In the genomic region with DNA sequence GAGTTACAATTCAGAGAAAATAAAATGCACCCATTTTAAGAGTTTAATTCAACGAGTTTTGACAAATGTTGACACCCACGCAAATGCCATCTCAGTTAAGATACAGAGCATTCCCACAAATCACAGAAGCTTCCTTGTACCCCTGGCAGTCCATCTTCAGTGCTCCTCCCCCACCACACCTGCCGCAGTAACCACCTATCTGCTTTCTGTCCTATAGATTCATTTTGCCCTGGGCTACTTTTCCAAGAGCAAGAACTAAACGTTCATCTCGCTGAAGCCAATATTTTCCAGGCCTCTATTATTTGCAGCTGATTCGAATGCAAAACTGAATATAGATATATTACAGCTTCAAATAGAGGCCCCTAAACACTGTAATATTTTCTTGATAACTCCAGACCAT, we compare ENCODE assay signal across 17 cellular contexts.
"Had no signal": no experiment of that assay in that cellular context is flagged by ENCODE, and none has a peak within 500 bp of the region (broad histone marks: within the 10 kb centered on the region; RNA-seq: fewer than 3 reads in every experiment).

No MANE protein-coding gene starts in this region.

- DNase-seq: activated CD4-positive, CD25-positive, alpha-beta regulatory T cell treated with anti-CD3 and anti-CD28 coated beads, Interleukin-2, amount 50 U/mL, for 72 hours; activated naive CD4-positive, alpha-beta T cell; activated naive CD8-positive, alpha-beta T cell treated with anti-CD3 and anti-CD28 coated beads, Interleukin-2, amount 10 ng/mL, durations not matched to agents 7 days and 5 days; cerebellar nuclear complex; effector CD8-positive, alpha-beta T cell; esophagus squamous epithelium; left ventricle myocardium superior; mesendoderm; natural killer cell; small intestine; stimulated activated CD4-positive, alpha-beta T cell treated with anti-CD3 and anti-CD28 coated beads, Interleukin-4, amount 100 ng/mL, for 4 hours; stimulated activated CD8-positive, alpha-beta memory T cell treated with anti-CD3 and anti-CD28 coated beads, Interleukin-4, amount 100 ng/mL, for 48 hours; stimulated activated naive CD8-positive, alpha-beta T cell treated with anti-CD3 and anti-CD28 coated beads, Interleukin-15, Interleukin-2, amounts not matched to agents 100 U/mL and 50 U/mL, for 24 hours; T-helper 9 cell; transverse colon had no signal

- H3K9me3 ChIP-seq: esophagus squamous epithelium had no signal

- H3K4me3 ChIP-seq: esophagus squamous epithelium, transverse colon had no signal

- H3K36me3 Mint-ChIP-seq: natural killer cell had no signal

- H3K27ac Mint-ChIP-seq: activated naive CD8-positive, alpha-beta T cell treated with anti-CD3 and anti-CD28 coated beads, Interleukin-2, amount 10 ng/mL, durations not matched to agents 7 days and 5 days; activated T-helper 1 cell treated with anti-CD3 and anti-CD28 coated beads, Interleukin-12 subunit alpha, Interleukin-12 subunit beta, Interleukin-2, Interleukin-4 antibody, amounts not matched to agents 30 ng/mL and 10 ng/mL and 1 ng/mL, durations not matched to agents 14 hours and 24 hours and 36 hours; natural killer cell had no signal

- H3K4me1 Mint-ChIP-seq: activated naive CD8-positive, alpha-beta T cell treated with anti-CD3 and anti-CD28 coated beads, Interleukin-2, amount 10 ng/mL, durations not matched to agents 7 days and 5 days had no signal

- H3K27ac ChIP-seq: brain microvascular endothelial cell, esophagus squamous epithelium, transverse colon had no signal

- H3K36me3 ChIP-seq: brain microvascular endothelial cell, esophagus squamous epithelium, transverse colon had no signal

- H3K27me3 ChIP-seq: brain microvascular endothelial cell, esophagus squamous epithelium, transverse colon had no signal

- H3K4me3 Mint-ChIP-seq: activated naive CD8-positive, alpha-beta T cell treated with anti-CD3 and anti-CD28 coated beads, Interleukin-2, amount 10 ng/mL, durations not matched to agents 7 days and 5 days; activated T-helper 1 cell treated with anti-CD3 and anti-CD28 coated beads, Interleukin-12 subunit alpha, Interleukin-12 subunit beta, Interleukin-2, Interleukin-4 antibody, amounts not matched to agents 30 ng/mL and 10 ng/mL and 1 ng/mL, durations not matched to agents 14 hours and 24 hours and 36 hours; natural killer cell had no signal

- H3K9me3 Mint-ChIP-seq: natural killer cell had no signal
